Comparison of ENCODE assay signal across 11 cellular contexts in genomic region chr17:27496501-27496943, GRCh38. TPM values are rescaled to one million over a fixed set of nuclear protein-coding genes. Genes with fewer than 3 reads are reported as not detected.
A peak's percentile ranks its signal among the peaks of the same experiment; 100 is the strongest.
DNase-seq lines count a peak whose midpoint lies in the region; ATAC-seq and TF ChIP-seq lines count a peak whose summit lies in the region.
"Had no signal": no experiment of that assay in that cellular context is flagged by ENCODE, and none has a peak within 500 bp of the region (broad histone marks: within the 10 kb centered on the region; RNA-seq: fewer than 3 reads in every experiment).

No MANE protein-coding gene starts in this region.

- CTCF ChIA-PET in naive thymus-derived CD4-positive, alpha-beta T cell (lab: Charles Lee): interaction anchor here (0.8 kb wide), 1 partner anchor 107 kb away, joined by 3 read pairs; no protein-coding TSS in a partner anchor

- ATAC-seq in GM18517 (IDR thresholded peaks at IDR 0.05; ENCODE audit: unreplicated experiment) (peak; percentile 47), HG02759 (IDR thresholded peaks at IDR 0.05; ENCODE audit: unreplicated experiment) (peak; percentile 57)
- ATAC-seq in naive thymus-derived CD8-positive, alpha-beta T cell: no peak
- no peak for ATAC-seq in naive thymus-derived CD4-positive, alpha-beta T cell
- ATAC-seq: activated naive CD4-positive, alpha-beta T cell treated with anti-CD3 and anti-CD28 coated beads, Interleukin-2, amount 50 U/mL, for 72 hours; left lung had no signal

- H3K27ac ChIP-seq in naive thymus-derived CD4-positive, alpha-beta T cell (ENCODE audit: low read depth, low read length): no peak overlapping the region
- H3K27ac ChIP-seq: left lung, thoracic aorta had no signal

- intact Hi-C loops in naive thymus-derived CD4-positive, alpha-beta T cell (cut with micrococcal nuclease): no loop called here

- H3K27ac Mint-ChIP-seq in chondrocyte (ENCODE audit: unreplicated experiment) (peak overlapping the region; percentile 51), progenitor cell of endocrine pancreas (peak overlapping the region; percentile 99), immature natural killer cell (no peak overlapping the region)
- H3K27ac Mint-ChIP-seq in naive thymus-derived CD8-positive, alpha-beta T cell: peak overlapping the region in 2 of 10 donors; percentile 50 to 55
- H3K27ac Mint-ChIP-seq in naive thymus-derived CD4-positive, alpha-beta T cell: peak overlapping the region in 1 of 9 donors; percentile 41

- no peaks in the 10 kb centered on the region for H3K9me3 ChIP-seq in naive thymus-derived CD4-positive, alpha-beta T cell (ENCODE audit: control insufficient read depth in 2 of 3, low read length in 3 of 3)
- H3K9me3 ChIP-seq: thoracic aorta had no signal

- H3K27me3 Mint-ChIP-seq in chondrocyte (ENCODE audit: low read depth): no peaks in the 10 kb centered on the region
- H3K27me3 Mint-ChIP-seq in progenitor cell of endocrine pancreas: no peaks in the 10 kb centered on the region
- H3K27me3 Mint-ChIP-seq in immature natural killer cell (ENCODE audit: low read depth in 3 of 3): peaks cover 0 to 2% (median 0%) of the 10 kb centered on the region in 3 donors
- no peaks in the 10 kb centered on the region for H3K27me3 Mint-ChIP-seq in naive thymus-derived CD8-positive, alpha-beta T cell
- no peaks in the 10 kb centered on the region for H3K27me3 Mint-ChIP-seq in naive thymus-derived CD4-positive, alpha-beta T cell

- H3K4me3 Mint-ChIP-seq in chondrocyte (ENCODE audit: unreplicated experiment) (no peak overlapping the region), progenitor cell of endocrine pancreas (ENCODE audit: low read depth) (peak overlapping the region; percentile 56), immature natural killer cell (no peak overlapping the region)
- no peak overlapping the region for H3K4me3 Mint-ChIP-seq in naive thymus-derived CD8-positive, alpha-beta T cell
- no peak overlapping the region for H3K4me3 Mint-ChIP-seq in naive thymus-derived CD4-positive, alpha-beta T cell

- H3K4me1 Mint-ChIP-seq in chondrocyte (ENCODE audit: low read depth) (peaks cover 56% of the 10 kb centered on the region), progenitor cell of endocrine pancreas (ENCODE audit: low read depth) (peaks cover 66% of the 10 kb centered on the region), immature natural killer cell (peaks cover 8 to 37% of the 10 kb centered on the region in 2 donors)
- peaks cover 0 to 22% (median 9%) of the 10 kb centered on the region in 4 donors for H3K4me1 Mint-ChIP-seq in naive thymus-derived CD8-positive, alpha-beta T cell
- peaks cover 0 to 36% (median 0%) of the 10 kb centered on the region in 7 donors for H3K4me1 Mint-ChIP-seq in naive thymus-derived CD4-positive, alpha-beta T cell

- H3K36me3 ChIP-seq in naive thymus-derived CD4-positive, alpha-beta T cell (ENCODE audit: control insufficient read depth in 2 of 3, insufficient read depth in 3 of 3, low read length in 3 of 3): no peaks in the 10 kb centered on the region
- H3K36me3 ChIP-seq: left lung, thoracic aorta had no signal

- no peak for TF ChIP-seq CTCF in chondrocyte (IDR thresholded peaks at IDR 0.05)
- no peak for TF ChIP-seq CTCF in progenitor cell of endocrine pancreas (IDR thresholded peaks at IDR 0.05; ENCODE audit: unreplicated experiment)

- H3K9me3 Mint-ChIP-seq in chondrocyte (ENCODE audit: low read depth): no peaks in the 10 kb centered on the region
- H3K9me3 Mint-ChIP-seq in progenitor cell of endocrine pancreas (ENCODE audit: low read depth): peaks cover 3% of the 10 kb centered on the region
- H3K9me3 Mint-ChIP-seq in immature natural killer cell: no peaks in the 10 kb centered on the region
- peaks cover 0 to 23% (median 7%) of the 10 kb centered on the region in 9 donors for H3K9me3 Mint-ChIP-seq in naive thymus-derived CD8-positive, alpha-beta T cell
- peaks cover 0 to 17% (median 9%) of the 10 kb centered on the region in 11 donors for H3K9me3 Mint-ChIP-seq in naive thymus-derived CD4-positive, alpha-beta T cell

- no peak overlapping the region for H3K4me3 ChIP-seq in naive thymus-derived CD4-positive, alpha-beta T cell (ENCODE audit: low read length)
- H3K4me3 ChIP-seq: left lung, thoracic aorta had no signal

- no peak for DNase-seq in chondrocyte (ENCODE audit: low spot score)
- peak; percentile 56 for DNase-seq in progenitor cell of endocrine pancreas (ENCODE audit: low spot score, unreplicated experiment)
- DNase-seq in immature natural killer cell: no peak
- no peak for DNase-seq in naive thymus-derived CD8-positive, alpha-beta T cell
- no peak for DNase-seq in naive thymus-derived CD4-positive, alpha-beta T cell
- DNase-seq in NCI-H748 (lab: John Stamatoyannopoulos, UW; ENCODE audit: unreplicated experiment): no peak
- DNase-seq: left lung had no signal

- H3K27me3 ChIP-seq in naive thymus-derived CD4-positive, alpha-beta T cell (ENCODE audit: control insufficient read depth in 2 of 2, insufficient read depth in 2 of 2, low read length in 2 of 2): no peaks in the 10 kb centered on the region
- H3K27me3 ChIP-seq: left lung had no signal

- no peaks in the 10 kb centered on the region for H3K4me1 ChIP-seq in naive thymus-derived CD4-positive, alpha-beta T cell (ENCODE audit: control insufficient read depth in 2 of 2, insufficient read depth in 2 of 2, low read length in 2 of 2)

- POLR2A ChIA-PET in naive thymus-derived CD8-positive, alpha-beta T cell (lab: Charles Lee): no interaction called here
- POLR2A ChIA-PET in naive thymus-derived CD4-positive, alpha-beta T cell (lab: Charles Lee): no interaction called here

- no peaks in the 10 kb centered on the region for H3K36me3 Mint-ChIP-seq in chondrocyte (ENCODE audit: low read depth)
- peaks cover 9% of the 10 kb centered on the region for H3K36me3 Mint-ChIP-seq in progenitor cell of endocrine pancreas (ENCODE audit: insufficient read depth)
- H3K36me3 Mint-ChIP-seq in immature natural killer cell: peaks cover 0 to 9% (median 0%) of the 10 kb centered on the region in 3 donors
- H3K36me3 Mint-ChIP-seq in naive thymus-derived CD8-positive, alpha-beta T cell: peaks cover 7 to 19% (median 18%) of the 10 kb centered on the region in 3 donors
- peaks cover 0 to 34% (median 27%) of the 10 kb centered on the region in 5 donors for H3K36me3 Mint-ChIP-seq in naive thymus-derived CD4-positive, alpha-beta T cell

RNA-seq across cellular contexts. Expression of gene KSR1, which starts 40.3 kb away (rescaled TPM):
- total RNA-seq in chondrocyte (52.9 to 60.6 TPM (median 59.3 TPM) in 3 replicates), progenitor cell of endocrine pancreas (66.2 and 70.1 TPM in 2 replicates)
- 1 to 10 TPM; 1.8 to 5.6 (median 2.6) TPM for polyA plus RNA-seq in immature natural killer cell
- 10 to 100 TPM; 24.2 to 25.4 TPM for total RNA-seq in naive thymus-derived CD8-positive, alpha-beta T cell
- 1 to 10 TPM in 1 of 3 donors, under 1 TPM in 2; 0.73 to 2.0 (median 0.91) TPM for polyA plus RNA-seq in naive thymus-derived CD8-positive, alpha-beta T cell
- 10 to 100 TPM; 22.5 to 96.4 (median 27.8) TPM for total RNA-seq in naive thymus-derived CD4-positive, alpha-beta T cell
- polyA plus RNA-seq in naive thymus-derived CD4-positive, alpha-beta T cell: 1 to 10 TPM in 1 of 2 donors, under 1 TPM in 1; 0.52 to 1.8 TPM

Comparison
In these comparisons a context has a peak if more than half of its experiments do, and no peak if none do; other contexts are left out.
1. ATAC-seq: peak in GM18517 (single experiment) and HG02759 (single experiment); none in naive thymus-derived CD8-positive, alpha-beta T cell (0 of 2) and naive thymus-derived CD4-positive, alpha-beta T cell (single experiment).
2. H3K27ac Mint-ChIP-seq: peak in chondrocyte (single experiment) and progenitor cell of endocrine pancreas (single experiment); none in immature natural killer cell (0 of 6).